22 cellular contexts compared by ENCODE assay signal in genomic region chr2:66547113-66547512, GRCh38.
"Had no signal": no experiment of that assay in that cellular context is flagged by ENCODE, and none has a peak within 500 bp of the region (broad histone marks: within the 10 kb centered on the region; RNA-seq: fewer than 3 reads in every experiment).

No MANE protein-coding gene starts in this region.

- DNase-seq: activated CD4-positive, alpha-beta memory T cell treated with anti-CD3 and anti-CD28 coated beads, Interleukin-2, amount 10 ng/mL, durations not matched to agents 7 days and 5 days; activated CD4-positive, alpha-beta T cell treated with anti-CD3 and anti-CD28 coated beads for 48 hours; activated CD4-positive, CD25-positive, alpha-beta regulatory T cell; activated naive CD4-positive, alpha-beta T cell; activated naive CD8-positive, alpha-beta T cell treated with anti-CD3 and anti-CD28 coated beads, Interleukin-2, amount 10 ng/mL, durations not matched to agents 7 days and 5 days; activated T-cell treated with anti-CD3 and anti-CD28 coated beads, Interleukin-2, amount 50 U/mL, for 1 hour; aorta; dermis blood vessel endothelial cell; effector memory CD4-positive, alpha-beta T cell; foreskin keratinocyte; left colon; mammary epithelial cell; stimulated activated CD4-positive, alpha-beta T cell treated with anti-CD3 and anti-CD28 coated beads, Interleukin-12 subunit alpha, Interleukin-12 subunit beta, amount 100 ng/mL, for 4 hours; stimulated activated CD4-positive, alpha-beta T cell treated with anti-CD3 and anti-CD28 coated beads, Interleukin-2, amount 100 ng/mL, for 24 hours; stimulated activated naive CD4-positive, alpha-beta T cell treated with Interleukin-2 at 50 U/mL for 16 hours; thyroid gland had no signal

- H3K4me3 Mint-ChIP-seq: activated CD4-positive, alpha-beta memory T cell treated with anti-CD3 and anti-CD28 coated beads, Interleukin-2, amount 10 ng/mL, durations not matched to agents 7 days and 5 days; activated naive CD8-positive, alpha-beta T cell treated with anti-CD3 and anti-CD28 coated beads, Interleukin-2, amount 10 ng/mL, durations not matched to agents 7 days and 5 days; activated T-helper 17 cell treated with anti-CD3 and anti-CD28 coated beads, Interleukin-2, amount 50 U/mL, for 72 hours; neural crest cell had no signal

- H3K27ac Mint-ChIP-seq: activated CD4-positive, alpha-beta memory T cell treated with anti-CD3 and anti-CD28 coated beads, Interleukin-2, amount 10 ng/mL, durations not matched to agents 7 days and 5 days; activated naive CD8-positive, alpha-beta T cell treated with anti-CD3 and anti-CD28 coated beads, Interleukin-2, amount 10 ng/mL, durations not matched to agents 7 days and 5 days; activated T-helper 17 cell treated with anti-CD3 and anti-CD28 coated beads, Interleukin-2, amount 50 U/mL, for 72 hours had no signal

- H2AFZ ChIP-seq: hepatocyte had no signal

- H3K9me3 ChIP-seq: breast epithelium, esophagus muscularis mucosa, thyroid gland had no signal

- FAIRE-seq: endothelial cell of umbilical vein had no signal

- H3K4me2 ChIP-seq: hepatocyte had no signal

- H3K27ac ChIP-seq: breast epithelium, foreskin keratinocyte, hepatocyte, thyroid gland had no signal

- H3K9me3 Mint-ChIP-seq: activated CD4-positive, alpha-beta memory T cell treated with anti-CD3 and anti-CD28 coated beads, Interleukin-2, amount 10 ng/mL, durations not matched to agents 7 days and 5 days; activated naive CD8-positive, alpha-beta T cell treated with anti-CD3 and anti-CD28 coated beads, Interleukin-2, amount 10 ng/mL, durations not matched to agents 7 days and 5 days; neural crest cell had no signal

- H3K4me3 ChIP-seq: breast epithelium, esophagus muscularis mucosa, hepatocyte, thyroid gland had no signal

- H3K36me3 Mint-ChIP-seq: activated naive CD8-positive, alpha-beta T cell treated with anti-CD3 and anti-CD28 coated beads, Interleukin-2, amount 10 ng/mL, durations not matched to agents 7 days and 5 days had no signal

- H3K4me1 ChIP-seq: breast epithelium, thyroid gland had no signal

- ATAC-seq: activated T-helper 17 cell treated with anti-CD3 and anti-CD28 coated beads, Interleukin-2, amount 50 U/mL, for 72 hours; foreskin keratinocyte; left colon had no signal

- H3K36me3 ChIP-seq: breast epithelium, thyroid gland had no signal

- H3K4me1 Mint-ChIP-seq: activated CD4-positive, alpha-beta memory T cell treated with anti-CD3 and anti-CD28 coated beads, Interleukin-2, amount 10 ng/mL, durations not matched to agents 7 days and 5 days; activated naive CD8-positive, alpha-beta T cell treated with anti-CD3 and anti-CD28 coated beads, Interleukin-2, amount 10 ng/mL, durations not matched to agents 7 days and 5 days; activated T-helper 17 cell treated with anti-CD3 and anti-CD28 coated beads, Interleukin-2, amount 50 U/mL, for 72 hours had no signal

- H3K27me3 Mint-ChIP-seq: activated CD4-positive, alpha-beta memory T cell treated with anti-CD3 and anti-CD28 coated beads, Interleukin-2, amount 10 ng/mL, durations not matched to agents 7 days and 5 days had no signal

- H3K27me3 ChIP-seq: breast epithelium, esophagus muscularis mucosa, foreskin keratinocyte, hepatocyte, thyroid gland had no signal
